Comparison of ENCODE assay signal across 10 cellular contexts in the genomic region with DNA sequence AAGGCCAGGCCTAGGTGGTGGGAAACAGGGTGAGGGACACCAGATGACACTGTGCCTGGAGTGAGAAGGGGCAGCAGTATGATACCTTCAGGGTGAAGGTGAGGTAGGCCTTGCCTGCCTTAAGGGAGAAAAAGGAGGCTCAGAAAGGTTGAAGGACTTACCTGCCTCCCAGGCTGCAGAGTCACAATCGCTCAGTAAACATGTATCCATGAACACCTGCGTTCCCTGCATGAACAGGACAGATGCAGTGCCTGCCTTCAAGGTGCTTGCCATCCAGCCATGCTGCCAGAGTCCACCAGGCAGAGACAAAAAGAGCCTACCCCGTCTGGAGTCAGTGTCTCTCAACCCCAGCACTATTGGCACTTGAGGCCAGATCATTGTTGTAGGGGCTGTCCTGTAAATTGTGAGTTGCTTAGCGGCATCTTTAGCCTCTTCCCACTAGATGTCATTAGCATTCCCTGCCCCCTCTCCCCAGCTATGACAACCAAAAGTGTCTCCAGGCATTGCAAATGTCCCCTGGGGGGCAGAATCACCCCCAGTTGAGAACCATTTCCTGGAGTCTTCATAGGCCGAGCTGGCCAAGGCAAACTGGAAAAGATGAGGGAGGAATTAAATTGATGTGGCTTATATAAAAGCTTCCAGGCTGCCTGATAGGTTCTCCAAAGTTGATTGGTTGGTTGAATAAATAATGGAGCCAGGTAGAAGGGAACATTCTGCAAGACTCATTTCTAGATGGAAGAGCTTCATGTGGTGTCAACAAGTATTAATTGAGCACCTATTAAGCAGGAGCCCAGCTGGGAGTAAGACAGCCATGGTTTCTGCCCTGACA. TPM values are rescaled to one million over a fixed set of nuclear protein-coding genes. Genes with fewer than 3 reads are reported as not detected.
DNase-seq lines count a peak whose midpoint lies in the region; ATAC-seq and TF ChIP-seq lines count a peak whose summit lies in the region.
"Had no signal": no experiment of that assay in that cellular context is flagged by ENCODE, and none has a peak within 500 bp of the region (broad histone marks: within the 10 kb centered on the region; RNA-seq: fewer than 3 reads in every experiment).

No MANE protein-coding gene starts in this region.

- no peaks in the 10 kb centered on the region for H3K9me3 Mint-ChIP-seq in activated CD4-positive, alpha-beta T cell treated with anti-CD3 and anti-CD28 coated beads for 36 hours (ENCODE audit: low read depth)
- no peaks in the 10 kb centered on the region for H3K9me3 Mint-ChIP-seq in activated B cell treated with CpG ODN at 0.5 μM for 24 hours
- no peaks in the 10 kb centered on the region for H3K9me3 Mint-ChIP-seq in stimulated activated naive CD8-positive, alpha-beta T cell treated with anti-CD3 and anti-CD28 coated beads, Interleukin-15, amount 100 ng/mL, for 72 hours

- ATAC-seq in activated CD4-positive, alpha-beta T cell treated with anti-CD3 and anti-CD28 coated beads for 36 hours, result no peak
- no peak for ATAC-seq in activated B cell treated with CpG ODN at 0.5 μM for 24 hours (ENCODE audit: low read depth)
- no peak for ATAC-seq in stimulated activated naive CD8-positive, alpha-beta T cell treated with anti-CD3 and anti-CD28 coated beads, Interleukin-15, amount 100 ng/mL, for 72 hours
- no peak for ATAC-seq in HG02870 (IDR thresholded peaks at IDR 0.05; ENCODE audit: unreplicated experiment)
- no peak for ATAC-seq in GM18498 (IDR thresholded peaks at IDR 0.05; ENCODE audit: unreplicated experiment)
- no peak for ATAC-seq in heart right ventricle

- H3K27me3 ChIP-seq in fibroblast of lung (ENCODE audit: control insufficient read depth, insufficient read depth, low read length) (no peaks in the 10 kb centered on the region), heart right ventricle (no peaks in the 10 kb centered on the region)

- H3K4me3 Mint-ChIP-seq in activated CD4-positive, alpha-beta T cell treated with anti-CD3 and anti-CD28 coated beads for 36 hours, result peak overlapping the region; percentile 59
- H3K4me3 Mint-ChIP-seq in activated B cell treated with CpG ODN at 0.5 μM for 24 hours, result peak overlapping the region; percentile 63
- peak overlapping the region; percentile 65 to 75 for H3K4me3 Mint-ChIP-seq in stimulated activated naive CD8-positive, alpha-beta T cell treated with anti-CD3 and anti-CD28 coated beads, Interleukin-15, amount 100 ng/mL, for 72 hours

- no peak overlapping the region for H3K9ac ChIP-seq in fibroblast of lung (ENCODE audit: insufficient read depth, low read length)

- no peaks in the 10 kb centered on the region for H3K4me1 ChIP-seq in fibroblast of lung (ENCODE audit: control insufficient read depth, extremely low read depth, insufficient read depth, low read length)
- peaks cover 0 to 24% (median 18%) of the 10 kb centered on the region in 9 donors for H3K4me1 ChIP-seq in heart right ventricle

- H3K79me2 ChIP-seq in fibroblast of lung (ENCODE audit: control insufficient read depth, insufficient read depth, low read length), result no peaks in the 10 kb centered on the region

- no peak overlapping the region for H3K27ac Mint-ChIP-seq in activated CD4-positive, alpha-beta T cell treated with anti-CD3 and anti-CD28 coated beads for 36 hours
- H3K27ac Mint-ChIP-seq in activated B cell treated with CpG ODN at 0.5 μM for 24 hours, result peak overlapping the region; percentile 19
- no peak overlapping the region for H3K27ac Mint-ChIP-seq in stimulated activated naive CD8-positive, alpha-beta T cell treated with anti-CD3 and anti-CD28 coated beads, Interleukin-15, amount 100 ng/mL, for 72 hours

- 78 to 81% methylated on average over 5 of the region's 5 CpGs for WGBS in heart right ventricle, 2 donors

- POLR2A ChIA-PET in activated CD4-positive, alpha-beta T cell treated with anti-CD3 and anti-CD28 coated beads for 36 hours (lab: Charles Lee), result no interaction called here
- POLR2A ChIA-PET in activated B cell treated with CpG ODN at 0.5 μM for 24 hours (lab: Charles Lee), result no interaction called here

- no peaks in the 10 kb centered on the region for H3K27me3 Mint-ChIP-seq in activated CD4-positive, alpha-beta T cell treated with anti-CD3 and anti-CD28 coated beads for 36 hours
- H3K27me3 Mint-ChIP-seq in activated B cell treated with CpG ODN at 0.5 μM for 24 hours, result no peaks in the 10 kb centered on the region
- H3K27me3 Mint-ChIP-seq in stimulated activated naive CD8-positive, alpha-beta T cell treated with anti-CD3 and anti-CD28 coated beads, Interleukin-15, amount 100 ng/mL, for 72 hours, result no peaks in the 10 kb centered on the region

- intact Hi-C loops in activated CD4-positive, alpha-beta T cell treated with anti-CD3 and anti-CD28 coated beads for 36 hours (cut with DNase I, micrococcal nuclease), result no loop called here
- intact Hi-C loops in activated B cell treated with CpG ODN at 0.5 μM for 24 hours (cut with micrococcal nuclease) (no loop called here), heart right ventricle (cut with DNase I) (no loop called here)

- H3K4me2 ChIP-seq in fibroblast of lung (ENCODE audit: extremely low read depth, insufficient read depth, low read length), result peak overlapping the region; percentile 95

- no peaks in the 10 kb centered on the region for H4K20me1 ChIP-seq in fibroblast of lung (ENCODE audit: control insufficient read depth, extremely low read depth, insufficient read depth, low read length)

- CTCF ChIA-PET in activated CD4-positive, alpha-beta T cell treated with anti-CD3 and anti-CD28 coated beads for 36 hours (lab: Charles Lee), result interaction anchor here (0.6 kb wide), 2 partner anchors 112 to 624 kb away, joined by 3 read pairs; no protein-coding TSS in a partner anchor
- CTCF ChIA-PET in activated B cell treated with CpG ODN at 0.5 μM for 24 hours (lab: Charles Lee), result no interaction called here

- DNase-seq in activated CD4-positive, alpha-beta T cell treated with anti-CD3 and anti-CD28 coated beads for 36 hours, result no peak
- DNase-seq in activated CD4-positive, alpha-beta T cell treated with anti-CD3 and anti-CD28 coated beads, Interleukin-2, amount 50 U/mL, for 4 hours, result no peak
- DNase-seq in activated B cell treated with CpG ODN at 0.5 μM for 24 hours (no peak), fibroblast of lung (ENCODE audit: low read depth in 2 of 2) (no peak), heart right ventricle (no peak)
- DNase-seq in stimulated activated naive CD8-positive, alpha-beta T cell treated with anti-CD3 and anti-CD28 coated beads, Interleukin-15, amount 100 ng/mL, for 72 hours, result no peak
- DNase-seq: AML-193 had no signal

- H3K36me3 Mint-ChIP-seq in activated CD4-positive, alpha-beta T cell treated with anti-CD3 and anti-CD28 coated beads for 36 hours (ENCODE audit: low read depth), result no peaks in the 10 kb centered on the region
- peaks cover 2% of the 10 kb centered on the region for H3K36me3 Mint-ChIP-seq in activated B cell treated with CpG ODN at 0.5 μM for 24 hours (ENCODE audit: low read depth)

- no peak for TF ChIP-seq CTCF in activated B cell treated with CpG ODN at 0.5 μM for 24 hours (IDR thresholded peaks at IDR 0.05)
- TF ChIP-seq CTCF in fibroblast of lung (conservative IDR thresholded peaks at IDR 0.05 in 1 of 2, IDR thresholded peaks at IDR 0.05 in 1 of 2; ENCODE audit: low read depth in 1 of 2, low read length in 2 of 2), result no peak
- no peak for TF ChIP-seq CTCF in heart right ventricle (IDR thresholded peaks at IDR 0.05)

- H3K36me3 ChIP-seq in fibroblast of lung (ENCODE audit: control insufficient read depth, insufficient read depth, low read length) (no peaks in the 10 kb centered on the region), heart right ventricle (peaks cover 0 to 3% (median 0%) of the 10 kb centered on the region in 9 donors)

- peaks cover 20% of the 10 kb centered on the region for H3K4me1 Mint-ChIP-seq in activated CD4-positive, alpha-beta T cell treated with anti-CD3 and anti-CD28 coated beads for 36 hours
- H3K4me1 Mint-ChIP-seq in activated B cell treated with CpG ODN at 0.5 μM for 24 hours, result peaks cover 31% of the 10 kb centered on the region
- H3K4me1 Mint-ChIP-seq in stimulated activated naive CD8-positive, alpha-beta T cell treated with anti-CD3 and anti-CD28 coated beads, Interleukin-15, amount 100 ng/mL, for 72 hours, result peaks cover 38% of the 10 kb centered on the region

- no peak overlapping the region for H2AFZ ChIP-seq in fibroblast of lung (ENCODE audit: low read length)

- H3K27ac ChIP-seq in fibroblast of lung (ENCODE audit: insufficient read depth, low read length) (no peak overlapping the region), heart right ventricle (no peak overlapping the region)

- H3K9me3 ChIP-seq in fibroblast of lung (ENCODE audit: control insufficient read depth, insufficient read depth, low read depth, low read length) (no peaks in the 10 kb centered on the region), heart right ventricle (no peaks in the 10 kb centered on the region)

- peak overlapping the region in 2 of 4 experiments; percentile 3 to 96 for H3K4me3 ChIP-seq in fibroblast of lung (replicated peaks in 1 of 4; ENCODE audit: control extremely low read depth in 1 of 4, insufficient read depth in 1 of 4, low read depth in 3 of 4, low read length in 4 of 4)
- peak overlapping the region in 4 of 10 donors; percentile 99 to 100 (median 100) for H3K4me3 ChIP-seq in heart right ventricle

RNA-seq across cellular contexts. Expression of gene MAP3K10, which starts 1.7 kb away (rescaled TPM):
- total RNA-seq in activated CD4-positive, alpha-beta T cell treated with anti-CD3 and anti-CD28 coated beads for 36 hours, result 10 to 100 TPM in 1 of 2 experiments, 1 to 10 TPM in 1; 8.7 to 10.8 TPM
- total RNA-seq in activated B cell treated with CpG ODN at 0.5 μM for 24 hours (16.4 and 20.5 TPM in 2 replicates), fibroblast of lung (7.2 and 7.4 TPM in 2 replicates), heart right ventricle (10 to 100 TPM; 10.8 to 29.1 (median 15.8) TPM)
- polyA plus RNA-seq in fibroblast of lung (1.9 and 2.7 TPM in 2 replicates), heart right ventricle (10 to 100 TPM; 12.1 to 31.2 TPM)
- 4.4 and 4.8 TPM in 2 replicates for polyA plus RNA-seq in fibroblast of lung (2012)
- 3.1 and 3.7 TPM in 2 replicates for polyA minus RNA-seq in fibroblast of lung (ENCODE audit: low replicate concordance)

RNA-seq across cellular contexts. Expression of gene TTC9B, which starts 25.2 kb away (rescaled TPM):
- not detected for total RNA-seq in activated CD4-positive, alpha-beta T cell treated with anti-CD3 and anti-CD28 coated beads for 36 hours
- not detected in 2 replicates for total RNA-seq in activated B cell treated with CpG ODN at 0.5 μM for 24 hours
- total RNA-seq in fibroblast of lung, result not detected in 2 replicates
- not detected in 2 replicates for polyA plus RNA-seq in fibroblast of lung
- 0.10 TPM in 1 of 2 replicates, not detected in the other for polyA plus RNA-seq in fibroblast of lung (2012)
- polyA minus RNA-seq in fibroblast of lung (ENCODE audit: low replicate concordance), result not detected in 2 replicates
- not detected for total RNA-seq in heart right ventricle
- polyA plus RNA-seq in heart right ventricle, result not detected
- total RNA-seq: fibroblast of villous mesenchyme had no signal

RNA-seq across cellular contexts. Expression of gene CCNP, which starts 33.5 kb away (rescaled TPM):
- total RNA-seq in activated CD4-positive, alpha-beta T cell treated with anti-CD3 and anti-CD28 coated beads for 36 hours, result under 1 TPM in 1 of 2 experiments, not detected in 1; 0.12 TPM
- 0.16 and 0.42 TPM in 2 replicates for total RNA-seq in activated B cell treated with CpG ODN at 0.5 μM for 24 hours
- 0.26 and 0.50 TPM in 2 replicates for total RNA-seq in fibroblast of lung
- 0.07 and 0.16 TPM in 2 replicates for polyA plus RNA-seq in fibroblast of lung
- 0.20 and 0.48 TPM in 2 replicates for polyA plus RNA-seq in fibroblast of lung (2012)
- 0.67 TPM in 1 of 2 replicates, not detected in the other for polyA minus RNA-seq in fibroblast of lung (ENCODE audit: low replicate concordance)
- not detected for total RNA-seq in heart right ventricle
- polyA plus RNA-seq in heart right ventricle, result under 1 TPM; 0.04 to 0.15 TPM
